8 cellular contexts compared by ENCODE assay signal in genomic region chr9:127925959-127926949, GRCh38. TPM values are rescaled to one million over a fixed set of nuclear protein-coding genes. Genes with fewer than 3 reads are reported as not detected.
DNase-seq lines count a peak whose midpoint lies in the region; ATAC-seq and TF ChIP-seq lines count a peak whose summit lies in the region.
"Had no signal": no experiment of that assay in that cellular context is flagged by ENCODE, and none has a peak within 500 bp of the region (broad histone marks: within the 10 kb centered on the region; RNA-seq: fewer than 3 reads in every experiment).

No MANE protein-coding gene starts in this region.

- peak overlapping the region; percentile 82 for H3K4me2 ChIP-seq in OCI-LY3 (ENCODE audit: low read length)

- ATAC-seq in HG03135 (IDR thresholded peaks at IDR 0.05; ENCODE audit: unreplicated experiment) (no peak), esophagus mucosa (no peak)
- ATAC-seq: PC-3 had no signal

- peaks cover 45% of the 10 kb centered on the region for H3K27me3 ChIP-seq in OCI-LY3 (ENCODE audit: low read depth, low read length)
- no peaks in the 10 kb centered on the region for H3K27me3 ChIP-seq in effector memory CD4-positive, alpha-beta T cell (replicated peaks; ENCODE audit: control insufficient read depth, insufficient read depth, low read length, poor library complexity, severe bottlenecking)

- H2AFZ ChIP-seq in OCI-LY3 (ENCODE audit: low read depth, low read length), result no peak overlapping the region; the same call in 1 of the 2 replicates

- no peak for DNase-seq in effector memory CD4-positive, alpha-beta T cell
- DNase-seq in progenitor cell of endocrine pancreas (ENCODE audit: low spot score, unreplicated experiment), result no peak
- DNase-seq in stimulated activated CD4-positive, alpha-beta T cell treated with anti-CD3 and anti-CD28 coated beads, Interleukin-4, amount 100 ng/mL, for 1 hour, result no peak
- DNase-seq: GF-D8, PC-3 had no signal

- no peak overlapping the region for H3K27ac Mint-ChIP-seq in progenitor cell of endocrine pancreas

- H3K27me3 Mint-ChIP-seq in progenitor cell of endocrine pancreas, result peaks cover 62% of the 10 kb centered on the region

- H3K4me1 Mint-ChIP-seq in progenitor cell of endocrine pancreas (ENCODE audit: low read depth), result peaks cover 1% of the 10 kb centered on the region

- H3K9me3 Mint-ChIP-seq in progenitor cell of endocrine pancreas (ENCODE audit: low read depth), result no peaks in the 10 kb centered on the region

- H3K27ac ChIP-seq in OCI-LY3 (ENCODE audit: low read length), result no peak overlapping the region
- H3K27ac ChIP-seq in effector memory CD4-positive, alpha-beta T cell (ENCODE audit: insufficient read depth, low read length, poor library complexity, severe bottlenecking), result no peak overlapping the region

- no peaks in the 10 kb centered on the region for H3K36me3 ChIP-seq in OCI-LY3 (replicated peaks; ENCODE audit: low read depth, low read length)
- H3K36me3 ChIP-seq in effector memory CD4-positive, alpha-beta T cell (ENCODE audit: control insufficient read depth, insufficient read depth, low read length), result no peaks in the 10 kb centered on the region

- no peaks in the 10 kb centered on the region for H3K9me3 ChIP-seq in OCI-LY3 (ENCODE audit: insufficient read depth, low read length)
- H3K9me3 ChIP-seq in effector memory CD4-positive, alpha-beta T cell (ENCODE audit: control insufficient read depth, low read length), result no peaks in the 10 kb centered on the region

- peak overlapping the region; percentile 77 for H3K4me3 ChIP-seq in OCI-LY3 (ENCODE audit: low read length)
- peak overlapping the region; percentile 56 for H3K4me3 ChIP-seq in effector memory CD4-positive, alpha-beta T cell (ENCODE audit: insufficient read depth, low read depth, low read length, poor library complexity, severe bottlenecking)

- H3K4me1 ChIP-seq in OCI-LY3 (ENCODE audit: low read length), result peaks cover 22% of the 10 kb centered on the region
- peaks cover 40% of the 10 kb centered on the region for H3K4me1 ChIP-seq in effector memory CD4-positive, alpha-beta T cell (ENCODE audit: control insufficient read depth, insufficient read depth, low read length, poor library complexity, severe bottlenecking)

- peak overlapping the region; percentile 40; the same call in 1 of the 2 replicates for H3K9ac ChIP-seq in OCI-LY3 (ENCODE audit: low read length)

- TF ChIP-seq CTCF in OCI-LY3 (IDR thresholded peaks at IDR 0.05; ENCODE audit: low read depth, low read length) (no peak), progenitor cell of endocrine pancreas (IDR thresholded peaks at IDR 0.05; ENCODE audit: unreplicated experiment) (no peak)

- H3K4me3 Mint-ChIP-seq in progenitor cell of endocrine pancreas (ENCODE audit: low read depth), result peak overlapping the region; percentile 67

- H3K79me2 ChIP-seq in OCI-LY3 (ENCODE audit: low read length), result no peaks in the 10 kb centered on the region

- no peaks in the 10 kb centered on the region for H3K36me3 Mint-ChIP-seq in progenitor cell of endocrine pancreas (ENCODE audit: insufficient read depth)

- H4K20me1 ChIP-seq in OCI-LY3 (ENCODE audit: insufficient read depth, low read length), result no peaks in the 10 kb centered on the region

RNA-seq across cellular contexts. Expression of gene PIP5KL1, which starts 4.3 kb away (rescaled TPM):
- total RNA-seq in progenitor cell of endocrine pancreas (3.4 and 3.6 TPM in 2 replicates), esophagus mucosa (4.3 TPM)

RNA-seq across cellular contexts. Expression of gene ST6GALNAC4, which starts 9.4 kb away (rescaled TPM):
- 7.0 and 7.7 TPM in 2 replicates for total RNA-seq in progenitor cell of endocrine pancreas
- 11.4 TPM for total RNA-seq in esophagus mucosa

RNA-seq across cellular contexts. Expression of gene DPM2, which starts 11.4 kb away (rescaled TPM):
- total RNA-seq in progenitor cell of endocrine pancreas (34.0 and 37.7 TPM in 2 replicates), esophagus mucosa (25.7 TPM)

RNA-seq across cellular contexts. Expression of gene ST6GALNAC6, which starts 26.9 kb away (rescaled TPM):
- total RNA-seq in progenitor cell of endocrine pancreas (31.1 and 36.7 TPM in 2 replicates), esophagus mucosa (13.0 TPM)

RNA-seq across cellular contexts. Expression of gene AK1, which starts 48.8 kb away (rescaled TPM):
- total RNA-seq in progenitor cell of endocrine pancreas (46.2 and 46.5 TPM in 2 replicates), esophagus mucosa (39.9 TPM)
